Comparison of ENCODE assay signal across 18 cellular contexts in the genomic region with DNA sequence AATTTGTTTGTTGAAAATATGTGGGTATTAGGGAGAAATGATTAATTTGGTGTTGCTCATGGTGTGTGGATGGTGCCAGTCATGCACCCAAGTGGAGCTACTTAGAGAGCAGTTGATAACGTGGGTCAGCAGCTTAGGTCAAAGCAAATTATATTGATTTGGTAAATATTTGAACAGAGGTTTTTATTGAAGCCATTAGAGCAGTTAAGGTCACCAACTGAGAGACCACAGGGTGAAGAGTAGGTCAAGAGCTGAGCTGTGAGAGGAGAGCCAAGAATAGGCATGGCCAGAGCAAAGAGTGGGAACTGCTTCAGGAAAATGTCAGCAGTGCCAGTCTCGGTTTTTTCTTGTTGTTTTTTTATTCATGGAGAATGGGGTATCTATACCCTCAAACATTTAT.
"Had no signal": no experiment of that assay in that cellular context is flagged by ENCODE, and none has a peak within 500 bp of the region (broad histone marks: within the 10 kb centered on the region; RNA-seq: fewer than 3 reads in every experiment).

No MANE protein-coding gene starts in this region.

- H3K4me3 Mint-ChIP-seq: activated CD8-positive, alpha-beta T cell treated with anti-CD3 and anti-CD28 coated beads for 36 hours; activated naive CD8-positive, alpha-beta T cell treated with anti-CD3 and anti-CD28 coated beads for 36 hours; activated T-cell treated with anti-CD3 and anti-CD28 coated beads, Interleukin-2, amount 50 U/mL, for 72 hours; naive thymus-derived CD4-positive, alpha-beta T cell; stimulated activated memory B cell treated with anti-CD40 and anti-IgM and Interleukin-4, amounts not matched to agents 10 μg/mL and 1 μg/mL and 100 μg/mL, for 72 hours had no signal

- H3K4me1 Mint-ChIP-seq: activated naive CD8-positive, alpha-beta T cell treated with anti-CD3 and anti-CD28 coated beads for 36 hours; naive thymus-derived CD4-positive, alpha-beta T cell; stimulated activated memory B cell treated with anti-CD40 and anti-IgM and Interleukin-4, amounts not matched to agents 10 μg/mL and 1 μg/mL and 100 μg/mL, for 72 hours had no signal

- H3K27ac ChIP-seq: esophagus squamous epithelium, foreskin keratinocyte, neutrophil, VCaP had no signal

- H3K27ac Mint-ChIP-seq: activated CD8-positive, alpha-beta T cell treated with anti-CD3 and anti-CD28 coated beads for 36 hours; activated naive CD8-positive, alpha-beta T cell treated with anti-CD3 and anti-CD28 coated beads for 36 hours; activated T-cell treated with anti-CD3 and anti-CD28 coated beads, Interleukin-2, amount 50 U/mL, for 72 hours; naive thymus-derived CD4-positive, alpha-beta T cell; stimulated activated memory B cell treated with anti-CD40 and anti-IgM and Interleukin-4, amounts not matched to agents 10 μg/mL and 1 μg/mL and 100 μg/mL, for 72 hours had no signal

- H3K4me1 ChIP-seq: esophagus squamous epithelium, foreskin keratinocyte had no signal

- H3K36me3 ChIP-seq: esophagus squamous epithelium, neutrophil had no signal

- H3K27me3 ChIP-seq: esophagus squamous epithelium, neutrophil had no signal

- ATAC-seq: activated CD8-positive, alpha-beta T cell treated with anti-CD3 and anti-CD28 coated beads for 36 hours; activated T-cell treated with anti-CD3 and anti-CD28 coated beads, Interleukin-2, amount 50 U/mL, for 72 hours; foreskin keratinocyte; naive thymus-derived CD4-positive, alpha-beta T cell; stimulated activated memory B cell treated with anti-CD40 and anti-IgM and Interleukin-4, amounts not matched to agents 10 μg/mL and 1 μg/mL and 100 μg/mL, for 72 hours had no signal

- H3K9me3 ChIP-seq: neutrophil had no signal

- H3K4me3 ChIP-seq: esophagus squamous epithelium, lung had no signal

- DNase-seq: activated CD4-positive, alpha-beta T cell treated with anti-CD3 and anti-CD28 coated beads for 4 hours; activated CD8-positive, alpha-beta memory T cell treated with anti-CD3 and anti-CD28 coated beads, Interleukin-2, amount 50 U/mL, for 4 hours; activated CD8-positive, alpha-beta T cell treated with anti-CD3 and anti-CD28 coated beads for 36 hours; activated gamma-delta T cell treated with Interleukin-2 at 50 U/mL for 16 hours; activated naive CD8-positive, alpha-beta T cell treated with anti-CD3 and anti-CD28 coated beads for 36 hours; activated T-cell treated with anti-CD3 and anti-CD28 coated beads, Interleukin-2, amount 50 U/mL, for 72 hours; anterior cingulate cortex; esophagus squamous epithelium; foreskin keratinocyte; naive thymus-derived CD4-positive, alpha-beta T cell; right cardiac atrium; substantia nigra; T-helper 1 cell; trophoblast cell had no signal

- H3K36me3 Mint-ChIP-seq: activated naive CD8-positive, alpha-beta T cell treated with anti-CD3 and anti-CD28 coated beads for 36 hours; stimulated activated memory B cell treated with anti-CD40 and anti-IgM and Interleukin-4, amounts not matched to agents 10 μg/mL and 1 μg/mL and 100 μg/mL, for 72 hours had no signal
